Comparison of ENCODE assay signal across 16 cellular contexts in genomic region chr3:126990024-126990700, GRCh38. TPM values are rescaled to one million over a fixed set of nuclear protein-coding genes. Genes with fewer than 3 reads are reported as not detected.
DNase-seq lines count a peak whose midpoint lies in the region; ATAC-seq, FAIRE-seq and TF ChIP-seq lines count a peak whose summit lies in the region.
"Had no signal": no experiment of that assay in that cellular context is flagged by ENCODE, and none has a peak within 500 bp of the region (broad histone marks: within the 10 kb centered on the region; RNA-seq: fewer than 3 reads in every experiment).

No MANE protein-coding gene starts in this region.

- no peak overlapping the region for H2BK120ac ChIP-seq in neuronal stem cell (ENCODE audit: low read depth, low read length)

- DNase-seq in A549 (ENCODE audit: low read depth in 1 of 2, low spot score in 1 of 2): no peak
- DNase-seq in K562 (ENCODE audit: extremely low read depth in 1 of 4, low spot score in 3 of 4): no peak
- DNase-seq in neuronal stem cell (ENCODE audit: low spot score): no peak
- DNase-seq in GM10266 (ENCODE audit: extremely low spot score): no peak
- no peak for DNase-seq in dermis blood vessel endothelial cell
- DNase-seq in Kasumi-1 (lab: John Stamatoyannopoulos, UW): no peak
- DNase-seq: AML-193; Caco-2; CD8-positive, alpha-beta memory T cell; GOT3; H9 had no signal

- H3K4me2 ChIP-seq in A549 (no peak overlapping the region), K562 (ENCODE audit: insufficient read depth, low read length) (no peak overlapping the region), neuronal stem cell (ENCODE audit: insufficient read depth, low read length, poor library complexity, severe bottlenecking) (no peak overlapping the region)
- H3K4me2 ChIP-seq: BLaER1 had no signal

- WGBS in A549 (ENCODE audit: missing lambda C conversion rate): 95% methylated on average over 7 of the region's 10 CpGs
- WGBS in K562 (ENCODE audit: insufficient coverage, low coverage, missing lambda C conversion rate): 100% methylated on average over 2 of the region's 10 CpGs
- WGBS in neuronal stem cell (ENCODE audit: extremely low coverage in 2 of 2, insufficient read length in 2 of 2, insufficient replicate concordance in 1 of 2), 2 donors: no CpG with 5 or more reads among the region's 10 CpGs

- H2BK5ac ChIP-seq in neuronal stem cell (ENCODE audit: low read length): no peak overlapping the region

- H2AFZ ChIP-seq in K562 (ENCODE audit: low read depth, low read length): no peak overlapping the region
- H2AFZ ChIP-seq in neuronal stem cell (ENCODE audit: low read length): no peak overlapping the region

- H3K4me3 ChIP-seq in A549 (no peak overlapping the region), HEK293 (ENCODE audit: low read depth, low read length) (no peak overlapping the region), K562 (no peak overlapping the region), neuronal stem cell (ENCODE audit: low read length in 2 of 2) (no peak overlapping the region)
- H3K4me3 ChIP-seq: BLaER1, GM12878 had no signal

- H3K27me3 ChIP-seq in K562 (ENCODE audit: control insufficient read depth in 2 of 2, insufficient read depth in 2 of 2, low read length in 2 of 2): no peaks in the 10 kb centered on the region
- no peaks in the 10 kb centered on the region for H3K27me3 ChIP-seq in neuronal stem cell (ENCODE audit: control insufficient read depth in 3 of 3, insufficient read depth in 3 of 3, low read depth in 1 of 3, low read length in 3 of 3)

- H2BK15ac ChIP-seq in neuronal stem cell (ENCODE audit: low read length): no peak overlapping the region

- H3K18ac ChIP-seq in neuronal stem cell (ENCODE audit: low read length): peak overlapping the region; percentile 71

- ATAC-seq in A549 (no peak), K562 (no peak)
- ATAC-seq: GM12878 had no signal

- POLR2A ChIA-PET in A549 (lab: Yijun Ruan, JAX): no interaction called here
- POLR2A ChIA-PET in HEK293 (lab: Yijun Ruan, JAX): no interaction called here
- POLR2A ChIA-PET in K562 (lab: Yijun Ruan, JAX): interaction anchor here (0.6 kb wide), 1 partner anchor 9 kb away, joined by 3 read pairs; no protein-coding TSS in a partner anchor

- TF ChIP-seq CTCF in A549 (IDR thresholded peaks at IDR 0.05): no peak
- TF ChIP-seq CTCF in HEK293 (tag by site-specific recombination; IDR thresholded peaks at IDR 0.05): no peak
- no peak for TF ChIP-seq CTCF in K562 (IDR thresholded peaks at IDR 0.05 in 2 of 3, conservative IDR thresholded peaks at IDR 0.05 in 1 of 3; ENCODE audit: insufficient read depth in 2 of 3, low read depth in 1 of 3, low read length in 3 of 3)
- TF ChIP-seq CTCF in GM10266 (IDR thresholded peaks at IDR 0.05; ENCODE audit: control insufficient read depth, insufficient read depth, low read depth, missing control alignments): no peak

- peaks cover 46% of the 10 kb centered on the region for H4K20me1 ChIP-seq in K562 (replicated peaks; ENCODE audit: control insufficient read depth, insufficient read depth, low read length)

- no peak overlapping the region for H2AK5ac ChIP-seq in neuronal stem cell (ENCODE audit: low read depth, low read length)

- H3K36me3 ChIP-seq in HEK293 (ENCODE audit: control insufficient read depth in 2 of 2, insufficient read depth in 1 of 2, low read length in 2 of 2): peaks cover 0 to 57% of the 10 kb centered on the region in 2 experiments; a peak in 1 of 3 replicates
- peaks cover 64% of the 10 kb centered on the region; the same call in 2 of the 3 replicates for H3K36me3 ChIP-seq in K562 (ENCODE audit: control insufficient read depth, insufficient read depth, low read length)
- peaks cover 43 to 71% of the 10 kb centered on the region in 2 donors for H3K36me3 ChIP-seq in neuronal stem cell (replicated peaks in 1 of 2; ENCODE audit: control insufficient read depth in 2 of 2, insufficient read depth in 2 of 2, low read length in 2 of 2)

- H3K79me1 ChIP-seq in neuronal stem cell (ENCODE audit: low read depth, low read length): peaks cover 62% of the 10 kb centered on the region

- H3K9ac ChIP-seq in K562 (ENCODE audit: insufficient read depth in 1 of 2, low read depth in 2 of 2, low read length in 2 of 2) (no peak overlapping the region), neuronal stem cell (ENCODE audit: low read depth, low read length, poor library complexity) (peak overlapping the region; percentile 84)
- H3K9ac ChIP-seq: BLaER1 had no signal

- in situ Hi-C loops in K562 (cut with MboI): no loop called here

- TF ChIP-seq POLR2A in A549 (IDR thresholded peaks at IDR 0.05; ENCODE audit: low read length) (no peak), K562 (conservative IDR thresholded peaks at IDR 0.05) (no peak)

- no TSS peak for BruUV-seq in K562 (replicated peaks; lab: Mats Ljungman, UMichigan)

- TF ChIP-seq EP300 in A549 (IDR thresholded peaks at IDR 0.05) (no peak), K562 (IDR thresholded peaks at IDR 0.05; ENCODE audit: low read length) (no peak)

- peaks cover 20% of the 10 kb centered on the region for H3K9me1 ChIP-seq in K562 (ENCODE audit: control insufficient read depth, insufficient read depth, low read length)

- H3K27ac ChIP-seq in A549 (no peak overlapping the region), HEK293 (ENCODE audit: extremely low read depth, low read depth, low read length) (no peak overlapping the region), K562 (ENCODE audit: extremely low read depth, low read depth, low read length) (no peak overlapping the region), neuronal stem cell (replicated peaks; ENCODE audit: low read length) (no peak overlapping the region)
- H3K27ac ChIP-seq: BLaER1 had no signal

- CTCF ChIA-PET in A549 (lab: Yijun Ruan, JAX): no interaction called here
- CTCF ChIA-PET in HEK293 (lab: Yijun Ruan, JAX): interaction anchor here (0.6 kb wide), 1 partner anchor 187 kb away, joined by 3 read pairs; no protein-coding TSS in a partner anchor
- CTCF ChIA-PET in K562 (lab: Yijun Ruan, JAX; ENCODE audit: low intra/inter-chr PET ratio): no interaction called here

- intact Hi-C loops in K562 (cut with micrococcal nuclease): no loop called here

- H3K14ac ChIP-seq in neuronal stem cell (ENCODE audit: low read length): no peak overlapping the region

- H3K23ac ChIP-seq in neuronal stem cell (ENCODE audit: low read depth, low read length, poor library complexity): no peak overlapping the region

- H3K9me3 ChIP-seq in A549 (no peaks in the 10 kb centered on the region), HEK293 (ENCODE audit: control insufficient read depth, insufficient read depth, low read depth, low read length) (no peaks in the 10 kb centered on the region), K562 (replicated peaks; ENCODE audit: control insufficient read depth, insufficient read depth, low read depth, low read length) (no peaks in the 10 kb centered on the region), neuronal stem cell (replicated peaks in 1 of 2; ENCODE audit: control insufficient read depth in 2 of 2, insufficient read depth in 1 of 2, low read depth in 1 of 2, low read length in 2 of 2) (no peaks in the 10 kb centered on the region)
- H3K9me3 ChIP-seq: BLaER1, Caco-2 had no signal

- FAIRE-seq in A549 (lab: Jason Lieb, UNC): no peak
- no peak for FAIRE-seq in K562 (lab: Jason Lieb, UNC)
- FAIRE-seq: GM12878, GM18507, GM19239 had no signal

- H4K8ac ChIP-seq in neuronal stem cell (ENCODE audit: low read depth, low read length): peak overlapping the region; percentile 82

- H2BK12ac ChIP-seq in neuronal stem cell (ENCODE audit: low read length): peak overlapping the region; percentile 73

- no peaks in the 10 kb centered on the region for H3K4me1 ChIP-seq in A549
- 0 out of 2 replicates have a peak, but pooled peaks cover 5% of the 10 kb centered on the region for H3K4me1 ChIP-seq in HEK293 (ENCODE audit: control insufficient read depth, insufficient read depth, low read length)
- H3K4me1 ChIP-seq in K562 (replicated peaks in 1 of 2; ENCODE audit: control insufficient read depth in 2 of 2, insufficient read depth in 2 of 2, low read length in 2 of 2): peaks cover 15 to 58% of the 10 kb centered on the region in 2 experiments
- peaks cover 0 to 7% of the 10 kb centered on the region in 2 donors for H3K4me1 ChIP-seq in neuronal stem cell (ENCODE audit: control insufficient read depth in 2 of 2, insufficient read depth in 1 of 2, low read depth in 1 of 2, low read length in 2 of 2)

- H3K4ac ChIP-seq in neuronal stem cell (ENCODE audit: low read length): no peak overlapping the region

- no peak overlapping the region for H4K91ac ChIP-seq in neuronal stem cell (ENCODE audit: low read depth, low read length, poor library complexity)

- H3K79me2 ChIP-seq in K562 (ENCODE audit: control insufficient read depth, insufficient read depth, low read length): peaks cover 82% of the 10 kb centered on the region

- TF ChIP-seq RAD21 in A549 (conservative IDR thresholded peaks at IDR 0.05 in 1 of 2, IDR thresholded peaks at IDR 0.05 in 1 of 2): no peak
- no peak for TF ChIP-seq RAD21 in K562 (CRISPR knock-in tag; conservative IDR thresholded peaks at IDR 0.05 in 1 of 2, IDR thresholded peaks at IDR 0.05 in 1 of 2)

RNA-seq across cellular contexts. Expression of gene PLXNA1, which starts 7.2 kb away (rescaled TPM):
- polyA plus RNA-seq in A549 (2011; rRNA removed) (9.1 and 10.9 TPM in 2 replicates), A549 (2017; fragmentation: RNase III; extraction: RNeasy Plus Mini Kit Qiagen cat#74134 plus additional on column Dnase treatment) (12.8 to 17.5 TPM (median 16.3 TPM) in 3 replicates), K562 (2011; rRNA removed) (39.2 and 54.7 TPM in 2 replicates), K562 (2014; fragmentation: Illumina TruSeq; extraction: Trizol) (16.8 and 30.4 TPM in 2 replicates), K562 (2014; fragmentation: Nextera tagmentation; extraction: Ambion mirVana) (under 1 TPM; 0.23 to 0.35 TPM), K562 (2014; rRNA removed) (32.3 and 37.7 TPM in 2 replicates)
- 21.6 and 30.9 TPM in 2 replicates for polyA plus RNA-seq in A549 (2012; cell fraction: cytosol; rRNA removed)
- polyA plus RNA-seq in A549 (2012; cell fraction: nucleus; rRNA removed): 74.7 and 111 TPM in 2 replicates
- 14.6 and 24.9 TPM in 2 replicates for polyA minus RNA-seq in A549 (2011; rRNA and poly(A)+ RNA removed)
- 126 and 340 TPM in 2 replicates for total RNA-seq in K562 (2011; cell fraction: chromatin; rRNA removed; ENCODE audit: low replicate concordance)
- total RNA-seq in K562 (2011; cell fraction: nucleolus; rRNA removed): 201 and 257 TPM in 2 replicates
- 135 and 137 TPM in 2 replicates for total RNA-seq in K562 (2011; cell fraction: nucleoplasm; rRNA removed)
- total RNA-seq in K562 (2014; rRNA removed) (25.7 and 29.7 TPM in 2 replicates), K562 (2014; rRNA removed; fragmentation: Illumina TruSeq; extraction: Trizol) (11.4 and 14.0 TPM in 2 replicates), K562 (2015; rRNA removed; fragmentation: Illumina TruSeq; extraction: Trizol) (14.4 and 15.6 TPM in 2 replicates), K562 (2021) (49.3 and 59.9 TPM in 2 replicates), dermis blood vessel endothelial cell (21.4 and 25.7 TPM in 2 replicates)
- polyA plus RNA-seq in K562 (2011; cell fraction: cytosol; rRNA removed): 30.3 and 79.8 TPM in 2 replicates
- 230 and 364 TPM in 2 replicates for polyA plus RNA-seq in K562 (2011; cell fraction: nucleus; rRNA removed)
- polyA plus RNA-seq in K562 (2012): 30.0 and 54.1 TPM in 2 replicates
- 37.0 and 87.9 TPM in 2 replicates for polyA minus RNA-seq in K562 (2011; rRNA and poly(A)+ RNA removed)
- polyA minus RNA-seq in K562 (2011; cell fraction: cytosol; rRNA and poly(A)+ RNA removed): 46.9 and 52.1 TPM in 2 replicates
- 79.0 and 94.2 TPM in 2 replicates for polyA minus RNA-seq in K562 (2011; cell fraction: nucleus; rRNA and poly(A)+ RNA removed)
- 31.7 TPM for polyA plus RNA-seq in neuronal stem cell (2013, experiment 1 of 2)
- 32.1 TPM for polyA plus RNA-seq in neuronal stem cell (2013, experiment 2 of 2)
